Comparison of ENCODE assay signal across 2 cellular contexts in genomic region chrX:154532690-154533089, GRCh38.
A peak's percentile ranks its signal among the peaks of the same experiment; 100 is the strongest.
TF ChIP-seq lines count a peak whose summit lies in the region.

No MANE protein-coding gene starts in this region.

TF ChIP-seq in HCT116, 20 proteins besides CTCF, POLR2A, EP300 and RAD21:
- TF ChIP-seq FOSL1 (IDR thresholded peaks at IDR 0.05; ENCODE audit: low read depth) (no peak), ATF3 (IDR thresholded peaks at IDR 0.05) (no peak), ZFX (IDR thresholded peaks at IDR 0.05) (no peak), ELF1 (IDR thresholded peaks at IDR 0.05; ENCODE audit: borderline replicate concordance, low read depth) (no peak), POLR2AphosphoS5 (IDR thresholded peaks at IDR 0.05; ENCODE audit: low read depth, low read length) (no peak)

TF ChIP-seq in K562, 482 proteins besides CTCF, POLR2A, EP300 and RAD21:
- no peak for TF ChIP-seq ZNF146 (CRISPR knock-in tag; IDR thresholded peaks at IDR 0.05; ENCODE audit: unreplicated experiment)
- TF ChIP-seq POLR2G (IDR thresholded peaks at IDR 0.05; ENCODE audit: low read depth, low read length), result peak; percentile 49
- TF ChIP-seq RBFOX2 (IDR thresholded peaks at IDR 0.05; ENCODE audit: low read depth, low read length), result peak; percentile 68
- no peak for TF ChIP-seq ZBTB9 (CRISPR knock-in tag; IDR thresholded peaks at IDR 0.05)
- no peak for TF ChIP-seq CTBP1 (IDR thresholded peaks at IDR 0.05; ENCODE audit: borderline replicate concordance)
- TF ChIP-seq SUPT5H (IDR thresholded peaks at IDR 0.05), result 0 out of 2 replicates have a peak, but pooled peaks have one; percentile 22
TF ChIP-seq in K562: peak in this region for 3.
